In the genomic region with DNA sequence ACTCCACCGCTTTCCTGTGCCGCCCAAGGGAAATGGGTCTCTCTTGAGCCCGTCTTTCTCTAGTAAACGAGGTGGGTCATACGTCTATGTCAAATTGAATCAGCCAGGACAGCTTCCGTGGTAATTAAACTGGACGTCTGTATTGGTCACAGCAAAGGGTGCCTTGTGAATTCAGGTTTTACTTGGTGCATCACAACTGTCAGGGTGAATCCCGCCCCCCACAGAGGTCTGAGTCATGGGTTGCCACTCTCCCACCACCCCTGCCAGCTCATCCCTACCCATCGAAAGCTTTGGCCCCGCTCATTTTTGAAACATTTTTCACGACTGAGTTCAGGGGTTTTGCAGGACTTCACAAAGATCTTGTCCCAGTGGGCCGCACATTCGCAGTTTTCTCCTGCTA, we compare ENCODE assay signal across 2 cellular contexts.
TF ChIP-seq lines count a peak whose summit lies in the region.

No MANE protein-coding gene starts in this region.

TF ChIP-seq in GM12878, 131 proteins besides CTCF, POLR2A, EP300 and RAD21:
- TF ChIP-seq SUZ12 (IDR thresholded peaks at IDR 0.05; ENCODE audit: unreplicated experiment) (peak; percentile 11), HDAC2 (IDR thresholded peaks at IDR 0.05) (no peak)

TF ChIP-seq in GM12891, 5 proteins besides CTCF, POLR2A, EP300 and RAD21:
- no peak for TF ChIP-seq POLR2AphosphoS5 (IDR thresholded peaks at IDR 0.05; ENCODE audit: low read depth, low read length)
- no peak for TF ChIP-seq TAF1 (IDR thresholded peaks at IDR 0.05; ENCODE audit: low read depth, low read length)
- no peak for TF ChIP-seq SPI1 (IDR thresholded peaks at IDR 0.05; ENCODE audit: low read depth, low read length)
- no peak for TF ChIP-seq POU2F2 (IDR thresholded peaks at IDR 0.05; ENCODE audit: low read depth, low read length)
